ENCODE assay signal across 9 cellular contexts in genomic region chr6:139109558-139109957, GRCh38. TPM values are rescaled to one million over a fixed set of nuclear protein-coding genes. Genes with fewer than 3 reads are reported as not detected.
DNase-seq lines count a peak whose midpoint lies in the region; ATAC-seq and TF ChIP-seq lines count a peak whose summit lies in the region.
"Had no signal": no experiment of that assay in that cellular context is flagged by ENCODE, and none has a peak within 500 bp of the region (broad histone marks: within the 10 kb centered on the region; RNA-seq: fewer than 3 reads in every experiment).

No MANE protein-coding gene starts in this region.

- no peaks in the 10 kb centered on the region for H3K79me2 ChIP-seq in mesendoderm (ENCODE audit: control insufficient read depth, insufficient read depth, low read length)

- no peak overlapping the region for H2BK120ac ChIP-seq in mesendoderm (ENCODE audit: low read depth, low read length)

- H3K4me3 Mint-ChIP-seq in activated T-helper 17 cell treated with anti-CD3 and anti-CD28 coated beads, Interleukin-2, amount 50 U/mL, for 72 hours, result peak overlapping the region; percentile 31

- TF ChIP-seq POLR2A in upper lobe of left lung (IDR thresholded peaks at IDR 0.05), result no peak

- no peaks in the 10 kb centered on the region for H3K36me3 Mint-ChIP-seq in activated T-helper 17 cell treated with anti-CD3 and anti-CD28 coated beads, Interleukin-2, amount 50 U/mL, for 72 hours (ENCODE audit: low read depth)

- no peaks in the 10 kb centered on the region for H3K9me3 Mint-ChIP-seq in activated T-helper 17 cell treated with anti-CD3 and anti-CD28 coated beads, Interleukin-2, amount 50 U/mL, for 72 hours

- H3K18ac ChIP-seq in mesendoderm (ENCODE audit: low read length), result no peak overlapping the region

- CTCF ChIA-PET in GM10248 (lab: Yijun Ruan, JAX), result interaction anchor here (0.6 to 1.3 kb wide), 6 partner anchors 9 to 294 kb away, joined by 3 to 4 read pairs (median 3); no protein-coding TSS in a partner anchor

- H2BK5ac ChIP-seq in mesendoderm (ENCODE audit: low read length), result no peak overlapping the region

- H3K23ac ChIP-seq in mesendoderm (ENCODE audit: low read length), result no peak overlapping the region

- no peak overlapping the region for H3K4ac ChIP-seq in mesendoderm (ENCODE audit: low read depth, low read length)

- no peak overlapping the region for H3K4me3 ChIP-seq in mesendoderm (ENCODE audit: low read length)
- H3K4me3 ChIP-seq in upper lobe of left lung, result no peak overlapping the region
- H3K4me3 ChIP-seq: mucosa of descending colon had no signal

- peaks cover 21% of the 10 kb centered on the region for H3K4me1 Mint-ChIP-seq in activated T-helper 17 cell treated with anti-CD3 and anti-CD28 coated beads, Interleukin-2, amount 50 U/mL, for 72 hours

- H3K9ac ChIP-seq in mesendoderm (ENCODE audit: low read length), result no peak overlapping the region

- no CpG with 5 or more reads among the region's 5 CpGs for WGBS in mesendoderm (ENCODE audit: extremely low coverage, insufficient coverage, low lambda C conversion rate)
- 55 to 59% methylated on average over 5 of the region's 5 CpGs for WGBS in upper lobe of left lung, 2 donors

- H3K36me3 ChIP-seq in mesendoderm (ENCODE audit: control insufficient read depth, insufficient read depth, low read length) (no peaks in the 10 kb centered on the region), upper lobe of left lung (no peaks in the 10 kb centered on the region)

- no peaks in the 10 kb centered on the region for H3K79me1 ChIP-seq in mesendoderm (ENCODE audit: low read length)

- H3K27me3 Mint-ChIP-seq in activated T-helper 17 cell treated with anti-CD3 and anti-CD28 coated beads, Interleukin-2, amount 50 U/mL, for 72 hours, result no peaks in the 10 kb centered on the region

- no peak for TF ChIP-seq EP300 in upper lobe of left lung (IDR thresholded peaks at IDR 0.05)

- no peak overlapping the region for H3K27ac Mint-ChIP-seq in activated T-helper 17 cell treated with anti-CD3 and anti-CD28 coated beads, Interleukin-2, amount 50 U/mL, for 72 hours

- H3K4me1 ChIP-seq in mesendoderm (ENCODE audit: control insufficient read depth, low read depth, low read length), result no peaks in the 10 kb centered on the region
- no peaks in the 10 kb centered on the region for H3K4me1 ChIP-seq in upper lobe of left lung

- H4K8ac ChIP-seq in mesendoderm (ENCODE audit: low read depth, low read length), result no peak overlapping the region

- no peak overlapping the region for H3K56ac ChIP-seq in mesendoderm (ENCODE audit: low read length)

- no peak for DNase-seq in GM10248 (ENCODE audit: extremely low spot score)
- DNase-seq in mesendoderm, result peak; percentile 85
- DNase-seq in NOMO-1 treated with dmso at 0.1 percent for 144 hours (lab: John Stamatoyannopoulos, UW; ENCODE audit: unreplicated experiment), result no peak
- DNase-seq in upper lobe of left lung, result no peak
- no peak for DNase-seq in caudate nucleus (lab: John Stamatoyannopoulos, UW)

- H3K27ac ChIP-seq in mesendoderm (ENCODE audit: low read depth, low read length) (no peak overlapping the region), upper lobe of left lung (no peak overlapping the region), caudate nucleus (ENCODE audit: low read depth, low read length) (no peak overlapping the region)

- no peak overlapping the region for H2BK15ac ChIP-seq in mesendoderm (replicated peaks; ENCODE audit: low read depth)

- H3K9me3 ChIP-seq in upper lobe of left lung, result no peaks in the 10 kb centered on the region
- H3K9me3 ChIP-seq: mucosa of descending colon had no signal

- POLR2A ChIA-PET in GM10248 (lab: Yijun Ruan, JAX), result no interaction called here

- H3K4me2 ChIP-seq in mesendoderm (ENCODE audit: low read length), result no peak overlapping the region

- no peak overlapping the region for H2AK5ac ChIP-seq in mesendoderm (ENCODE audit: low read length)

- H3K27me3 ChIP-seq in mesendoderm (ENCODE audit: insufficient read depth, low read length, poor library complexity) (no peaks in the 10 kb centered on the region), upper lobe of left lung (no peaks in the 10 kb centered on the region)

- TF ChIP-seq CTCF in GM10248 (IDR thresholded peaks at IDR 0.05; ENCODE audit: control extremely low read depth, extremely low read depth, low read depth, missing control alignments), result peak; percentile 52
- TF ChIP-seq CTCF in LNCAP (IDR thresholded peaks at IDR 0.05), result peak; percentile 31; the same call in 1 of the 2 replicates
- no peak for TF ChIP-seq CTCF in upper lobe of left lung (IDR thresholded peaks at IDR 0.05)

- H4K5ac ChIP-seq in mesendoderm (ENCODE audit: low read length), result no peak overlapping the region

- ATAC-seq in activated T-helper 17 cell treated with anti-CD3 and anti-CD28 coated beads, Interleukin-2, amount 50 U/mL, for 72 hours (replicated peaks), result peak; percentile 71
- ATAC-seq in upper lobe of left lung (ENCODE audit: low FRiP score in 2 of 2), result no peak
- ATAC-seq in GM21786 (IDR thresholded peaks at IDR 0.05; ENCODE audit: unreplicated experiment), result no peak
- ATAC-seq: mucosa of descending colon had no signal

RNA-seq across cellular contexts. Expression of gene HECA, which starts 25.3 kb away (rescaled TPM):
- total RNA-seq in activated T-helper 17 cell treated with anti-CD3 and anti-CD28 coated beads, Interleukin-2, amount 50 U/mL, for 72 hours, result 10 to 100 TPM; 67.0 to 85.7 TPM
- 3.0 TPM for polyA plus RNA-seq in mesendoderm (2013, experiment 1 of 2)
- 3.0 TPM for polyA plus RNA-seq in mesendoderm (2013, experiment 2 of 2)
- 10 to 100 TPM; 34.4 to 57.6 (median 41.2) TPM for total RNA-seq in upper lobe of left lung

Comparison
In these comparisons a context has a peak if more than half of its experiments do, and no peak if none do; other contexts are left out.
1. CTCF ChIP-seq: peak in GM10248 (single experiment) and LNCAP (single experiment); none in upper lobe of left lung (0 of 6).